Comparison of ENCODE assay signal across 19 cellular contexts in the genomic region with DNA sequence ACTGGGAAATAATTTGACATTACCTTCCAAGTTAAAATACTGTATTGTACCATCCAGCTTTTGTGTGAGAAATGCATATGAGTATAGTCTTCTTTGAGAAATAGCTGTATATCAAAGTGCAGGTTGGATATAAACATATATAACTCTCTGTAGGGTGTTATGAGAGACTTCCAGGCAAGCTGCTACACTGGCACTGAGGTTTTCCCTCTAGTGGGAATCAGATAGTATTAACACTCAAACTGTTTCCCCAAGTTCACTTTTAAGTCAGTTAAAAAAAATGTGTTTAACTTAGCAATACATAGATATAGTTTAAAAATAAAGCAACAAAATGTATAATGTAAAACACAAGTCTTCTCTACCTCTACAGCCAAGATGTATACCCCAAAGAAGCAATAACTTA.
DNase-seq lines count a peak whose midpoint lies in the region; ATAC-seq and TF ChIP-seq lines count a peak whose summit lies in the region.
"Had no signal": no experiment of that assay in that cellular context is flagged by ENCODE, and none has a peak within 500 bp of the region (broad histone marks: within the 10 kb centered on the region; RNA-seq: fewer than 3 reads in every experiment).

No MANE protein-coding gene starts in this region.

- no peaks in the 10 kb centered on the region for H3K27me3 Mint-ChIP-seq in CD4-positive, CD25-positive, alpha-beta regulatory T cell
- H3K27me3 Mint-ChIP-seq: central memory CD8-positive, alpha-beta T cell; naive B cell; T-cell had no signal

- H3K79me2 ChIP-seq in Loucy (ENCODE audit: insufficient read depth, low read length): no peaks in the 10 kb centered on the region

- no peaks in the 10 kb centered on the region for H4K20me1 ChIP-seq in Loucy (ENCODE audit: insufficient read depth, low read length, poor library complexity, severe bottlenecking)
- H4K20me1 ChIP-seq: BLaER1 treated with 17β-estradiol and CSF1 and Interleukin-3, amounts not matched to agents 10 nM and 100 nM had no signal

- no peak overlapping the region for H3K18ac ChIP-seq in mesenchymal stem cell (ENCODE audit: low read depth in 1 of 2, low read length in 2 of 2)

- no peak overlapping the region for H3K23ac ChIP-seq in mesenchymal stem cell (ENCODE audit: low read length in 2 of 2)

- H3K4me1 ChIP-seq in CD4-positive, CD25-positive, alpha-beta regulatory T cell (ENCODE audit: control insufficient read depth, insufficient read depth, low read length, poor library complexity, severe bottlenecking): peaks cover 7% of the 10 kb centered on the region
- peaks cover 66% of the 10 kb centered on the region for H3K4me1 ChIP-seq in Loucy (ENCODE audit: insufficient read depth, low read length, poor library complexity, severe bottlenecking)
- no peaks in the 10 kb centered on the region for H3K4me1 ChIP-seq in mesenchymal stem cell (ENCODE audit: control insufficient read depth, insufficient read depth, low read depth, low read length)
- H3K4me1 ChIP-seq: BLaER1 treated with 17β-estradiol and CSF1 and Interleukin-3, amounts not matched to agents 10 nM and 100 nM; psoas muscle had no signal

- no peak for DNase-seq in CD4-positive, CD25-positive, alpha-beta regulatory T cell
- peak; percentile 3 for DNase-seq in amniotic epithelial cell (ENCODE audit: low read depth)
- DNase-seq in mesenchymal stem cell: no peak
- no peak for DNase-seq in NCI-H1105 treated with DMSO at 0.1 percent for 48 hours (lab: John Stamatoyannopoulos, UW)
- DNase-seq in DMS 273 treated with DMSO at 0.1 percent for 48 hours (lab: John Stamatoyannopoulos, UW): no peak
- DNase-seq in NCI-H510A (lab: John Stamatoyannopoulos, UW): no peak
- DNase-seq in LoVo (ENCODE audit: low spot score): no peak
- DNase-seq: activated CD4-positive, alpha-beta T cell treated with anti-CD3 and anti-CD28 coated beads for 1 hour; activated CD8-positive, alpha-beta memory T cell treated with anti-CD3 and anti-CD28 coated beads, Interleukin-2, amount 50 U/mL, for 48 hours; naive B cell; NCI-H1105; psoas muscle; T-cell had no signal

- ATAC-seq in CD4-positive, CD25-positive, alpha-beta regulatory T cell (ENCODE audit: low read depth in 2 of 2): no peak
- ATAC-seq: activated naive CD4-positive, alpha-beta T cell treated with anti-CD3 and anti-CD28 coated beads, Interleukin-2, amount 50 U/mL, for 72 hours; Panc1; psoas muscle; T-cell had no signal

- no peak overlapping the region for H2AK5ac ChIP-seq in mesenchymal stem cell (ENCODE audit: low read length, severe bottlenecking)

- no peak overlapping the region for H2BK5ac ChIP-seq in mesenchymal stem cell (ENCODE audit: low read depth, low read length, poor library complexity, severe bottlenecking)

- no peaks in the 10 kb centered on the region for H3K36me3 Mint-ChIP-seq in CD4-positive, CD25-positive, alpha-beta regulatory T cell
- H3K36me3 Mint-ChIP-seq: activated naive CD4-positive, alpha-beta T cell treated with anti-CD3 and anti-CD28 coated beads, Interleukin-2, amount 50 U/mL, for 72 hours; naive B cell; T-cell had no signal

- H2AFZ ChIP-seq in Loucy (ENCODE audit: low read length): peak overlapping the region; percentile 14; the same call in 1 of the 2 replicates
- no peak overlapping the region for H2AFZ ChIP-seq in mesenchymal stem cell (ENCODE audit: low read depth, low read length)

- no peak overlapping the region for H3K4me3 Mint-ChIP-seq in CD4-positive, CD25-positive, alpha-beta regulatory T cell
- H3K4me3 Mint-ChIP-seq: central memory CD8-positive, alpha-beta T cell; naive B cell; T-cell had no signal

- H2BK12ac ChIP-seq in mesenchymal stem cell (ENCODE audit: low read length in 2 of 2): no peak overlapping the region

- no peaks in the 10 kb centered on the region for H3K9me3 ChIP-seq in CD4-positive, CD25-positive, alpha-beta regulatory T cell (ENCODE audit: control insufficient read depth in 2 of 2, low read length in 2 of 2)
- peaks cover 14% of the 10 kb centered on the region; the same call in 1 of the 2 replicates for H3K9me3 ChIP-seq in Loucy (ENCODE audit: insufficient read depth, low read depth, low read length)
- no peaks in the 10 kb centered on the region for H3K9me3 ChIP-seq in mesenchymal stem cell (ENCODE audit: control insufficient read depth, low read length)
- H3K9me3 ChIP-seq: psoas muscle, thoracic aorta had no signal

- H4K91ac ChIP-seq in mesenchymal stem cell (ENCODE audit: low read length): no peak overlapping the region

- peak overlapping the region; percentile 55 for H3K4me2 ChIP-seq in Loucy (ENCODE audit: low read depth, low read length, poor library complexity, severe bottlenecking)
- no peak overlapping the region for H3K4me2 ChIP-seq in mesenchymal stem cell (ENCODE audit: low read length, poor library complexity, severe bottlenecking)
- H3K4me2 ChIP-seq: BLaER1 treated with 17β-estradiol and CSF1 and Interleukin-3, amounts not matched to agents 10 nM and 100 nM had no signal

- H3K9me2 ChIP-seq in Loucy (replicated peaks; ENCODE audit: low read depth, low read length): no peaks in the 10 kb centered on the region

- no peak overlapping the region for H3K27ac ChIP-seq in CD4-positive, CD25-positive, alpha-beta regulatory T cell (ENCODE audit: insufficient read depth, low read length, poor library complexity, severe bottlenecking)
- no peak overlapping the region for H3K27ac ChIP-seq in mesenchymal stem cell (ENCODE audit: low read length, poor library complexity, severe bottlenecking)
- H3K27ac ChIP-seq: BLaER1 treated with 17β-estradiol and CSF1 and Interleukin-3, amounts not matched to agents 10 nM and 100 nM; psoas muscle; thoracic aorta had no signal

- no peak overlapping the region for H2BK15ac ChIP-seq in mesenchymal stem cell (ENCODE audit: low read depth, poor library complexity, severe bottlenecking)

- H3K9ac ChIP-seq in Loucy (ENCODE audit: low read depth, low read length, poor library complexity, severe bottlenecking): no peak overlapping the region
- H3K9ac ChIP-seq in mesenchymal stem cell (ENCODE audit: low read length): peak overlapping the region; percentile 79
- H3K9ac ChIP-seq: BLaER1 treated with 17β-estradiol and CSF1 and Interleukin-3, amounts not matched to agents 10 nM and 100 nM had no signal

- no peaks in the 10 kb centered on the region for H3K27me3 ChIP-seq in CD4-positive, CD25-positive, alpha-beta regulatory T cell (ENCODE audit: control insufficient read depth, insufficient read depth, low read length)
- H3K27me3 ChIP-seq in Loucy (ENCODE audit: insufficient read depth, low read length, poor library complexity, severe bottlenecking) (no peaks in the 10 kb centered on the region), mesenchymal stem cell (ENCODE audit: control insufficient read depth in 1 of 2, insufficient read depth in 1 of 2, low read length in 2 of 2) (no peaks in the 10 kb centered on the region)
- H3K27me3 ChIP-seq: BLaER1 treated with 17β-estradiol and CSF1 and Interleukin-3, amounts not matched to agents 10 nM and 100 nM had no signal

- no peak overlapping the region for H3K27ac Mint-ChIP-seq in CD4-positive, CD25-positive, alpha-beta regulatory T cell
- H3K27ac Mint-ChIP-seq: activated naive CD4-positive, alpha-beta T cell treated with anti-CD3 and anti-CD28 coated beads, Interleukin-2, amount 50 U/mL, for 72 hours; naive B cell; T-cell had no signal

- no peaks in the 10 kb centered on the region for H3K79me1 ChIP-seq in mesenchymal stem cell (replicated peaks; ENCODE audit: low read length, poor library complexity, severe bottlenecking)

- H3K4me1 Mint-ChIP-seq in CD4-positive, CD25-positive, alpha-beta regulatory T cell: peaks cover 5 to 51% (median 11%) of the 10 kb centered on the region in 4 donors
- H3K4me1 Mint-ChIP-seq: central memory CD8-positive, alpha-beta T cell; naive B cell had no signal

- H3F3A ChIP-seq in Loucy (ENCODE audit: low read depth): no peaks in the 10 kb centered on the region

- no peak for TF ChIP-seq CTCF in Loucy (conservative IDR thresholded peaks at IDR 0.05; ENCODE audit: low read length)

- no peak overlapping the region for H2BK120ac ChIP-seq in mesenchymal stem cell (ENCODE audit: low read depth, low read length)

- peak overlapping the region; percentile 20 for H3K4me3 ChIP-seq in CD4-positive, CD25-positive, alpha-beta regulatory T cell (ENCODE audit: low read depth, low read length)
- H3K4me3 ChIP-seq in Loucy (ENCODE audit: low read length, poor library complexity, severe bottlenecking): peak overlapping the region; percentile 29
- peak overlapping the region in 1 of 2 experiments; percentile 58 for H3K4me3 ChIP-seq in mesenchymal stem cell (ENCODE audit: insufficient read depth in 1 of 2, low read depth in 1 of 2, low read length in 2 of 2)
- H3K4me3 ChIP-seq: BLaER1 treated with 17β-estradiol and CSF1 and Interleukin-3, amounts not matched to agents 10 nM and 100 nM; psoas muscle; thoracic aorta had no signal

- H3K4ac ChIP-seq in mesenchymal stem cell (ENCODE audit: low read depth in 1 of 2, low read length in 2 of 2): no peak overlapping the region

- no peak overlapping the region for H4K8ac ChIP-seq in mesenchymal stem cell (ENCODE audit: low read length)

- peaks cover 0 to 9% (median 1%) of the 10 kb centered on the region in 7 donors for H3K9me3 Mint-ChIP-seq in CD4-positive, CD25-positive, alpha-beta regulatory T cell

- no peaks in the 10 kb centered on the region for H3K36me3 ChIP-seq in CD4-positive, CD25-positive, alpha-beta regulatory T cell (ENCODE audit: control insufficient read depth, insufficient read depth, low read length)
- H3K36me3 ChIP-seq in Loucy (ENCODE audit: insufficient read depth, low read length): no peaks in the 10 kb centered on the region
- H3K36me3 ChIP-seq in mesenchymal stem cell (ENCODE audit: control insufficient read depth in 1 of 2, insufficient read depth in 2 of 2, low read depth in 1 of 2, low read length in 2 of 2): no peaks in the 10 kb centered on the region
- H3K36me3 ChIP-seq: BLaER1 treated with 17β-estradiol and CSF1 and Interleukin-3, amounts not matched to agents 10 nM and 100 nM; thoracic aorta had no signal

- H3K14ac ChIP-seq in mesenchymal stem cell (ENCODE audit: low read length in 2 of 2): no peak overlapping the region
